In genomic region chr20:37885593-37886507, GRCh38 we compare ENCODE assay signal across 19 cellular contexts. TPM values are rescaled to one million over a fixed set of nuclear protein-coding genes. Genes with fewer than 3 reads are reported as not detected.
"Had no signal": no experiment of that assay in that cellular context is flagged by ENCODE, and none has a peak within 500 bp of the region (broad histone marks: within the 10 kb centered on the region; RNA-seq: fewer than 3 reads in every experiment).

No MANE protein-coding gene starts in this region.

- ATAC-seq: activated naive CD8-positive, alpha-beta T cell treated with anti-CD3 and anti-CD28 coated beads, Interleukin-2, amount 50 U/mL, for 24 hours; activated T-helper 17 cell treated with anti-CD3 and anti-CD28 coated beads, Interleukin-2, amount 50 U/mL, for 72 hours; gastroesophageal sphincter; natural killer cell treated with Interleukin-12 subunit alpha and Interleukin-12 subunit beta and Interleukin-15 and Interleukin-18, amount 100 ng/mL, for 72 hours; sciatic nerve had no signal

- FAIRE-seq: bronchial epithelial cell, keratinocyte had no signal

- H3K4me3 Mint-ChIP-seq: activated naive CD8-positive, alpha-beta T cell treated with anti-CD3 and anti-CD28 coated beads, Interleukin-2, amount 50 U/mL, for 24 hours; activated T-helper 17 cell treated with anti-CD3 and anti-CD28 coated beads, Interleukin-2, amount 50 U/mL, for 72 hours; memory B cell; natural killer cell treated with Interleukin-12 subunit alpha and Interleukin-12 subunit beta and Interleukin-15 and Interleukin-18, amount 100 ng/mL, for 72 hours; T-helper 1 cell treated with Interleukin-12 subunit alpha and Interleukin-12 subunit beta and Interleukin-4 antibody, amounts not matched to agents 30 μg/mL and 1 μg/mL, for 36 hours had no signal

- H3K9me3 Mint-ChIP-seq: activated naive CD8-positive, alpha-beta T cell treated with anti-CD3 and anti-CD28 coated beads, Interleukin-2, amount 50 U/mL, for 24 hours; activated T-helper 17 cell treated with anti-CD3 and anti-CD28 coated beads, Interleukin-2, amount 50 U/mL, for 72 hours; memory B cell; natural killer cell treated with Interleukin-12 subunit alpha and Interleukin-12 subunit beta and Interleukin-15 and Interleukin-18, amount 100 ng/mL, for 72 hours; T-helper 1 cell treated with Interleukin-12 subunit alpha and Interleukin-12 subunit beta and Interleukin-4 antibody, amounts not matched to agents 30 μg/mL and 1 μg/mL, for 36 hours had no signal

- H3K27me3 ChIP-seq: ascending aorta, gastroesophageal sphincter had no signal

- H3K36me3 ChIP-seq: ascending aorta, gastroesophageal sphincter, left lung, thoracic aorta, WERI-Rb-1 had no signal

- H3K27me3 Mint-ChIP-seq: activated naive CD8-positive, alpha-beta T cell treated with anti-CD3 and anti-CD28 coated beads, Interleukin-2, amount 50 U/mL, for 24 hours; natural killer cell treated with Interleukin-12 subunit alpha and Interleukin-12 subunit beta and Interleukin-15 and Interleukin-18, amount 100 ng/mL, for 72 hours had no signal

- H3K27ac Mint-ChIP-seq: activated naive CD8-positive, alpha-beta T cell treated with anti-CD3 and anti-CD28 coated beads, Interleukin-2, amount 50 U/mL, for 24 hours; activated T-helper 17 cell treated with anti-CD3 and anti-CD28 coated beads, Interleukin-2, amount 50 U/mL, for 72 hours; memory B cell; natural killer cell treated with Interleukin-12 subunit alpha and Interleukin-12 subunit beta and Interleukin-15 and Interleukin-18, amount 100 ng/mL, for 72 hours; progenitor cell of endocrine pancreas; T-helper 1 cell treated with Interleukin-12 subunit alpha and Interleukin-12 subunit beta and Interleukin-4 antibody, amounts not matched to agents 30 μg/mL and 1 μg/mL, for 36 hours had no signal

- H3K4me1 Mint-ChIP-seq: activated naive CD8-positive, alpha-beta T cell treated with anti-CD3 and anti-CD28 coated beads, Interleukin-2, amount 50 U/mL, for 24 hours had no signal

- H3K4me3 ChIP-seq: ascending aorta, gastroesophageal sphincter, left lung, thoracic aorta had no signal

- H3K4me1 ChIP-seq: ascending aorta, left lung had no signal

- H3K27ac ChIP-seq: ascending aorta, gastroesophageal sphincter, left lung, thoracic aorta, WERI-Rb-1 had no signal

- H3K36me3 Mint-ChIP-seq: memory B cell; natural killer cell treated with Interleukin-12 subunit alpha and Interleukin-12 subunit beta and Interleukin-15 and Interleukin-18, amount 100 ng/mL, for 72 hours had no signal

- DNase-seq: activated CD4-positive, alpha-beta T cell treated with anti-CD3 and anti-CD28 coated beads, Interleukin-2, amount 50 U/mL, for 48 hours; activated naive CD4-positive, alpha-beta T cell treated with Interleukin-2 at 50 U/mL for 16 hours; activated naive CD8-positive, alpha-beta T cell treated with anti-CD3 and anti-CD28 coated beads, Interleukin-2, amount 50 U/mL, for 24 hours; left lung; occipital lobe; stimulated activated CD4-positive, alpha-beta T cell treated with anti-CD3 and anti-CD28 coated beads, Interleukin-1b, Interleukin-23, amount 100 ng/mL, for 48 hours; WERI-Rb-1 had no signal

- H3K9me3 ChIP-seq: ascending aorta, gastroesophageal sphincter, left lung, thoracic aorta had no signal

RNA-seq across cellular contexts. Expression of gene VSTM2L, which starts 17.1 kb away (rescaled TPM):
- total RNA-seq: activated T-helper 17 cell treated with anti-CD3 and anti-CD28 coated beads, Interleukin-2, amount 50 U/mL, for 72 hours; dermis microvascular lymphatic vessel endothelial cell had no signal
